8 cellular contexts compared by ENCODE assay signal in genomic region chr5:74575741-74576538, GRCh38.
DNase-seq lines count a peak whose midpoint lies in the region; ATAC-seq and TF ChIP-seq lines count a peak whose summit lies in the region.

No MANE protein-coding gene starts in this region.

- TF ChIP-seq CTCF in cardiac fibroblast (IDR thresholded peaks at IDR 0.05; ENCODE audit: low read depth, low read length), result no peak

- H3K27me3 Mint-ChIP-seq in natural killer cell treated with Interleukin-12 subunit alpha and Interleukin-12 subunit beta and Interleukin-15 and Interleukin-18, amount 100 ng/mL, for 72 hours, result no peaks in the 10 kb centered on the region

- H3K36me3 ChIP-seq in BLaER1 (no peaks in the 10 kb centered on the region), MG63 (no peaks in the 10 kb centered on the region)

- peaks cover 6% of the 10 kb centered on the region; the same call in 1 of the 2 replicates for H3K4me1 ChIP-seq in BLaER1

- peak overlapping the region; percentile 47; the same call in 1 of the 2 replicates for H3K27ac ChIP-seq in BLaER1

- ATAC-seq in natural killer cell treated with Interleukin-12 subunit alpha and Interleukin-12 subunit beta and Interleukin-15 and Interleukin-18, amount 100 ng/mL, for 72 hours, result peak in 1 of 2 donors; percentile 64
- ATAC-seq in GM19455 (IDR thresholded peaks at IDR 0.05; ENCODE audit: unreplicated experiment) (no peak), HG03354 (IDR thresholded peaks at IDR 0.05; ENCODE audit: poor library complexity, severe bottlenecking, unreplicated experiment) (no peak), HG03342 (IDR thresholded peaks at IDR 0.05; ENCODE audit: unreplicated experiment) (no peak)

- H3K4me3 Mint-ChIP-seq in natural killer cell treated with Interleukin-12 subunit alpha and Interleukin-12 subunit beta and Interleukin-15 and Interleukin-18, amount 100 ng/mL, for 72 hours, result peak overlapping the region; percentile 75

- no peaks in the 10 kb centered on the region for H3K27me3 ChIP-seq in BLaER1
- no peaks in the 10 kb centered on the region for H3K27me3 ChIP-seq in MG63

- H3K9me3 ChIP-seq in BLaER1 (no peaks in the 10 kb centered on the region), MG63 (no peaks in the 10 kb centered on the region)

- H3K9me3 Mint-ChIP-seq in natural killer cell treated with Interleukin-12 subunit alpha and Interleukin-12 subunit beta and Interleukin-15 and Interleukin-18, amount 100 ng/mL, for 72 hours, result no peaks in the 10 kb centered on the region

- H3K4me3 ChIP-seq in BLaER1, result no peak overlapping the region
- H3K4me3 ChIP-seq in MG63, result no peak overlapping the region
- H3K4me3 ChIP-seq in cardiac fibroblast (replicated peaks in 1 of 2; ENCODE audit: low read depth in 2 of 2, low read length in 2 of 2), result no peak overlapping the region

- peaks cover 31 to 38% of the 10 kb centered on the region in 2 donors for H3K4me1 Mint-ChIP-seq in natural killer cell treated with Interleukin-12 subunit alpha and Interleukin-12 subunit beta and Interleukin-15 and Interleukin-18, amount 100 ng/mL, for 72 hours (ENCODE audit: low read depth in 2 of 2)

- H3K27ac Mint-ChIP-seq in natural killer cell treated with Interleukin-12 subunit alpha and Interleukin-12 subunit beta and Interleukin-15 and Interleukin-18, amount 100 ng/mL, for 72 hours, result peak overlapping the region; percentile 84 to 91

- H3K4me2 ChIP-seq in BLaER1, result peak overlapping the region; percentile 46; the same call in 1 of the 2 replicates

- DNase-seq in MG63, result peak; percentile 20
- DNase-seq in cardiac fibroblast (ENCODE audit: low read depth in 2 of 2), result peak; percentile 60 to 93
- DNase-seq in natural killer cell treated with Interleukin-12 subunit alpha and Interleukin-12 subunit beta and Interleukin-15 and Interleukin-18, amount 100 ng/mL, for 72 hours (ENCODE audit: low spot score), result no peak
- DNase-seq in NCI-H524 treated with DMSO at 0.1 percent for 48 hours (lab: John Stamatoyannopoulos, UW), result no peak

- H4K20me1 ChIP-seq in BLaER1, result no peaks in the 10 kb centered on the region

- 0 out of 2 replicates have a peak overlapping the region, but pooled peaks have one; percentile 15 for H3K9ac ChIP-seq in BLaER1

- H3K36me3 Mint-ChIP-seq in natural killer cell treated with Interleukin-12 subunit alpha and Interleukin-12 subunit beta and Interleukin-15 and Interleukin-18, amount 100 ng/mL, for 72 hours, result peaks cover 3% of the 10 kb centered on the region

Comparison
In these comparisons a context has a peak if more than half of its experiments do, and no peak if none do; other contexts are left out.
1. DNase-seq: peak in MG63 (single experiment) and cardiac fibroblast (2 of 2); none in natural killer cell treated with Interleukin-12 subunit alpha and Interleukin-12 subunit beta and Interleukin-15 and Interleukin-18, amount 100 ng/mL, for 72 hours (single experiment) and NCI-H524 treated with DMSO at 0.1 percent for 48 hours (single experiment).